24 cellular contexts compared by ENCODE assay signal in the genomic region with DNA sequence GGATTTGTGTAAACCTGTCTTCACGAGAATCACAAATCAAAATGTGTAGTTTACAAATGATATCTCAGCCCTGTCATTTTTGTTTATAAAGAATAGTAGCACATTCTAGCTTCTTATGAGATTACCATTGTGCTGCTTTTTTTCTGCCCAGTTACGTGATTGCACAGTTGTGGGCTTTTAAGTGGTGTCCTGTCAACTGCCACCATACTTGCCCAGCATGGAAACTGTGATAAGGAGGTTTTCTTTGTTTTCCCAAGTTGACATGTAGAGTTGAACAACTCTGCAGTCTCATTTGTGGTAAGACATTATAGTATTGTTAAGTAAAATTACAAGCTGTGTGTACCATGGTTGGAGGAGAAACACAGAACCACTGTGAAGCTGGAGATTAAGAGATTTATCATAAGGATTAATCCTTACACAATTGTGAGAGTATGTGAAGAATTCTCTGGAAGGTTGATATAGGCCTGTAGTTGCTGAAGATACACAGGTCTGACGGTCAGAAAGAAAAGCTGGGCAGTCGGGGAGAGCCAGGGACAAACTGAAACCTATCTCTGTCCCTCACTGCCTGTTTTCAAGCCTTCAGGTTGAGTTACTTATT. TPM values are rescaled to one million over a fixed set of nuclear protein-coding genes. Genes with fewer than 3 reads are reported as not detected.
A peak's percentile ranks its signal among the peaks of the same experiment; 100 is the strongest.
DNase-seq lines count a peak whose midpoint lies in the region; ATAC-seq, FAIRE-seq and TF ChIP-seq lines count a peak whose summit lies in the region.
"Had no signal": no experiment of that assay in that cellular context is flagged by ENCODE, and none has a peak within 500 bp of the region (broad histone marks: within the 10 kb centered on the region; RNA-seq: fewer than 3 reads in every experiment).

No MANE protein-coding gene starts in this region.

- peaks cover 40% of the 10 kb centered on the region for H3K4me1 Mint-ChIP-seq in activated CD4-positive, alpha-beta T cell treated with anti-CD3 and anti-CD28 coated beads, Interleukin-2, amount 10 ng/mL, durations not matched to agents 7 days and 5 days
- H3K4me1 Mint-ChIP-seq in activated CD8-positive, alpha-beta T cell treated with anti-CD3 and anti-CD28 coated beads for 36 hours (ENCODE audit: low read depth) = peaks cover 40% of the 10 kb centered on the region
- H3K4me1 Mint-ChIP-seq in immature natural killer cell = peaks cover 29 to 31% of the 10 kb centered on the region in 2 donors
- H3K4me1 Mint-ChIP-seq: WTC11 had no signal

- no peak overlapping the region for H3K4me3 Mint-ChIP-seq in activated CD4-positive, alpha-beta T cell treated with anti-CD3 and anti-CD28 coated beads, Interleukin-2, amount 10 ng/mL, durations not matched to agents 7 days and 5 days
- no peak overlapping the region for H3K4me3 Mint-ChIP-seq in activated CD8-positive, alpha-beta T cell treated with anti-CD3 and anti-CD28 coated beads for 36 hours
- H3K4me3 Mint-ChIP-seq in immature natural killer cell = no peak overlapping the region
- H3K4me3 Mint-ChIP-seq: activated CD8-positive, alpha-beta memory T cell treated with anti-CD3 and anti-CD28 coated beads, Interleukin-2, amount 10 ng/mL, durations not matched to agents 7 days and 5 days; WTC11 had no signal

- no peak for TF ChIP-seq CTCF in D721Med (IDR thresholded peaks at IDR 0.05; ENCODE audit: insufficient read depth, missing control alignments)
- no peak for TF ChIP-seq CTCF in activated CD8-positive, alpha-beta T cell treated with anti-CD3 and anti-CD28 coated beads for 36 hours (IDR thresholded peaks at IDR 0.05)

- intact Hi-C loops in activated CD8-positive, alpha-beta T cell treated with anti-CD3 and anti-CD28 coated beads for 36 hours (cut with micrococcal nuclease) = no loop called here

- FAIRE-seq in D721Med (lab: Jason Lieb, UNC) = peak; percentile 90
- FAIRE-seq: kidney had no signal

- no peak for DNase-seq in activated CD4-positive, alpha-beta T cell treated with anti-CD3 and anti-CD28 coated beads, Interleukin-2, amount 10 ng/mL, durations not matched to agents 7 days and 5 days
- no peak for DNase-seq in activated CD4-positive, alpha-beta T cell treated with anti-CD3 and anti-CD28 coated beads, Interleukin-2, amount 50 U/mL, for 4 hours
- DNase-seq in D721Med (ENCODE audit: insufficient read length, low spot score) = no peak
- no peak for DNase-seq in activated CD8-positive, alpha-beta T cell treated with anti-CD3 and anti-CD28 coated beads for 36 hours
- no peak for DNase-seq in immature natural killer cell
- DNase-seq in activated effector memory CD4-positive, alpha-beta T cell treated with Interleukin-2 at 50 U/mL for 16 hours = no peak
- DNase-seq in superior temporal gyrus (ENCODE audit: extremely low spot score) = no peak
- DNase-seq: activated CD8-positive, alpha-beta memory T cell treated with anti-CD3 and anti-CD28 coated beads, Interleukin-2, amount 10 ng/mL, durations not matched to agents 7 days and 5 days; activated gamma-delta T cell; effector CD8-positive, alpha-beta T cell; kidney; NCI-H1092 treated with DMSO at 0.1 percent for 48 hours; NCI-H2081; PC-3; sigmoid colon; testis had no signal

- POLR2A ChIA-PET in activated CD4-positive, alpha-beta T cell treated with anti-CD3 and anti-CD28 coated beads, Interleukin-2, amount 10 ng/mL, durations not matched to agents 7 days and 5 days (lab: Charles Lee) = no interaction called here
- POLR2A ChIA-PET in activated CD8-positive, alpha-beta T cell treated with anti-CD3 and anti-CD28 coated beads for 36 hours (lab: Charles Lee) = interaction anchor here (0.6 to 1.5 kb wide), 3 partner anchors 13 to 158 kb away, joined by 3 read pairs; no protein-coding TSS in a partner anchor

- H3K9me3 Mint-ChIP-seq in activated CD4-positive, alpha-beta T cell treated with anti-CD3 and anti-CD28 coated beads, Interleukin-2, amount 10 ng/mL, durations not matched to agents 7 days and 5 days = peaks cover 3% of the 10 kb centered on the region
- peaks cover 2% of the 10 kb centered on the region for H3K9me3 Mint-ChIP-seq in activated CD8-positive, alpha-beta T cell treated with anti-CD3 and anti-CD28 coated beads for 36 hours
- no peaks in the 10 kb centered on the region for H3K9me3 Mint-ChIP-seq in immature natural killer cell

- CTCF ChIA-PET in activated CD4-positive, alpha-beta T cell treated with anti-CD3 and anti-CD28 coated beads, Interleukin-2, amount 10 ng/mL, durations not matched to agents 7 days and 5 days (lab: Charles Lee) = interaction anchor here (0.6 to 2.3 kb wide), 5 partner anchors 8 to 388 kb away, joined by 3 to 7 read pairs (median 4); a partner anchor contains a TSS
- CTCF ChIA-PET in activated CD8-positive, alpha-beta T cell treated with anti-CD3 and anti-CD28 coated beads for 36 hours (lab: Charles Lee) = interaction anchor here (1.0 to 2.0 kb wide), 4 partner anchors 10 to 60 kb away, joined by 3 to 12 read pairs (median 3); a partner anchor contains a TSS

- no peaks in the 10 kb centered on the region for H3K27me3 Mint-ChIP-seq in activated CD4-positive, alpha-beta T cell treated with anti-CD3 and anti-CD28 coated beads, Interleukin-2, amount 10 ng/mL, durations not matched to agents 7 days and 5 days
- H3K27me3 Mint-ChIP-seq in activated CD8-positive, alpha-beta T cell treated with anti-CD3 and anti-CD28 coated beads for 36 hours = no peaks in the 10 kb centered on the region
- no peaks in the 10 kb centered on the region for H3K27me3 Mint-ChIP-seq in immature natural killer cell (ENCODE audit: low read depth in 3 of 3)
- H3K27me3 Mint-ChIP-seq: activated CD8-positive, alpha-beta memory T cell treated with anti-CD3 and anti-CD28 coated beads, Interleukin-2, amount 10 ng/mL, durations not matched to agents 7 days and 5 days had no signal

- peak overlapping the region; percentile 54 for H3K27ac Mint-ChIP-seq in activated CD4-positive, alpha-beta T cell treated with anti-CD3 and anti-CD28 coated beads, Interleukin-2, amount 10 ng/mL, durations not matched to agents 7 days and 5 days
- peak overlapping the region; percentile 84 for H3K27ac Mint-ChIP-seq in activated CD8-positive, alpha-beta T cell treated with anti-CD3 and anti-CD28 coated beads for 36 hours
- H3K27ac Mint-ChIP-seq in immature natural killer cell = peak overlapping the region; percentile 27 to 77 (median 66)
- H3K27ac Mint-ChIP-seq: activated CD8-positive, alpha-beta memory T cell treated with anti-CD3 and anti-CD28 coated beads, Interleukin-2, amount 10 ng/mL, durations not matched to agents 7 days and 5 days; WTC11 had no signal

- H3K36me3 Mint-ChIP-seq in activated CD4-positive, alpha-beta T cell treated with anti-CD3 and anti-CD28 coated beads, Interleukin-2, amount 10 ng/mL, durations not matched to agents 7 days and 5 days (ENCODE audit: low read depth) = peaks cover 56% of the 10 kb centered on the region
- H3K36me3 Mint-ChIP-seq in activated CD8-positive, alpha-beta T cell treated with anti-CD3 and anti-CD28 coated beads for 36 hours (ENCODE audit: low read depth) = peaks cover 37% of the 10 kb centered on the region
- peaks cover 8 to 28% (median 13%) of the 10 kb centered on the region in 3 donors for H3K36me3 Mint-ChIP-seq in immature natural killer cell

- no peak for ATAC-seq in activated CD8-positive, alpha-beta T cell treated with anti-CD3 and anti-CD28 coated beads for 36 hours
- ATAC-seq in GM19397 (IDR thresholded peaks at IDR 0.05; ENCODE audit: unreplicated experiment) = no peak
- ATAC-seq: activated CD8-positive, alpha-beta memory T cell treated with anti-CD3 and anti-CD28 coated beads, Interleukin-2, amount 10 ng/mL, durations not matched to agents 7 days and 5 days; gastroesophageal sphincter; PC-3; WTC11 had no signal

RNA-seq across cellular contexts. Expression of a gene that starts 12.2 kb away (rescaled TPM):
- 10 to 100 TPM; 65.2 to 82.9 TPM for total RNA-seq in activated CD4-positive, alpha-beta T cell treated with anti-CD3 and anti-CD28 coated beads, Interleukin-2, amount 10 ng/mL, durations not matched to agents 7 days and 5 days
- total RNA-seq in activated CD8-positive, alpha-beta T cell treated with anti-CD3 and anti-CD28 coated beads for 36 hours = 10 to 100 TPM; 47.0 to 57.4 TPM
- polyA plus RNA-seq in immature natural killer cell = 100 to 1,000 TPM in 2 of 3 donors, 10 to 100 TPM in 1; 87.8 to 140 (median 124) TPM

RNA-seq across cellular contexts. Expression of a gene that starts 16.0 kb away (rescaled TPM):
- total RNA-seq in activated CD4-positive, alpha-beta T cell treated with anti-CD3 and anti-CD28 coated beads, Interleukin-2, amount 10 ng/mL, durations not matched to agents 7 days and 5 days = not detected
- not detected for total RNA-seq in activated CD8-positive, alpha-beta T cell treated with anti-CD3 and anti-CD28 coated beads for 36 hours
- polyA plus RNA-seq in immature natural killer cell = not detected
- total RNA-seq: A673; activated CD8-positive, alpha-beta memory T cell treated with anti-CD3 and anti-CD28 coated beads, Interleukin-2, amount 10 ng/mL, durations not matched to agents 7 days and 5 days; ascending aorta; esophagus muscularis mucosa; H4; T-helper 2 cell treated with Interferon-gamma antibody and Interleukin-4, amounts not matched to agents 100 ng/mL and 5 ng/mL, for 36 hours had no signal

RNA-seq across cellular contexts. Expression of a gene that starts 45.6 kb away (rescaled TPM):
- 1 to 10 TPM; 4.9 to 5.7 TPM for total RNA-seq in activated CD4-positive, alpha-beta T cell treated with anti-CD3 and anti-CD28 coated beads, Interleukin-2, amount 10 ng/mL, durations not matched to agents 7 days and 5 days
- total RNA-seq in activated CD8-positive, alpha-beta T cell treated with anti-CD3 and anti-CD28 coated beads for 36 hours = 1 to 10 TPM; 2.1 to 2.3 TPM
- 1 to 10 TPM in 2 of 3 donors, under 1 TPM in 1; 0.52 to 1.2 (median 1.1) TPM for polyA plus RNA-seq in immature natural killer cell

RNA-seq across cellular contexts. Expression of a gene that starts 46.8 kb away (rescaled TPM):
- total RNA-seq in activated CD4-positive, alpha-beta T cell treated with anti-CD3 and anti-CD28 coated beads, Interleukin-2, amount 10 ng/mL, durations not matched to agents 7 days and 5 days = not detected
- under 1 TPM; 0.07 to 0.27 TPM for total RNA-seq in activated CD8-positive, alpha-beta T cell treated with anti-CD3 and anti-CD28 coated beads for 36 hours
- under 1 TPM in 1 of 3 donors, not detected in 2; 0.29 TPM for polyA plus RNA-seq in immature natural killer cell
- total RNA-seq: activated CD8-positive, alpha-beta memory T cell treated with anti-CD3 and anti-CD28 coated beads, Interleukin-2, amount 10 ng/mL, durations not matched to agents 7 days and 5 days; T-helper 2 cell treated with Interferon-gamma antibody and Interleukin-4, amounts not matched to agents 100 ng/mL and 5 ng/mL, for 36 hours had no signal
